8 cellular contexts compared by ENCODE assay signal in the genomic region with DNA sequence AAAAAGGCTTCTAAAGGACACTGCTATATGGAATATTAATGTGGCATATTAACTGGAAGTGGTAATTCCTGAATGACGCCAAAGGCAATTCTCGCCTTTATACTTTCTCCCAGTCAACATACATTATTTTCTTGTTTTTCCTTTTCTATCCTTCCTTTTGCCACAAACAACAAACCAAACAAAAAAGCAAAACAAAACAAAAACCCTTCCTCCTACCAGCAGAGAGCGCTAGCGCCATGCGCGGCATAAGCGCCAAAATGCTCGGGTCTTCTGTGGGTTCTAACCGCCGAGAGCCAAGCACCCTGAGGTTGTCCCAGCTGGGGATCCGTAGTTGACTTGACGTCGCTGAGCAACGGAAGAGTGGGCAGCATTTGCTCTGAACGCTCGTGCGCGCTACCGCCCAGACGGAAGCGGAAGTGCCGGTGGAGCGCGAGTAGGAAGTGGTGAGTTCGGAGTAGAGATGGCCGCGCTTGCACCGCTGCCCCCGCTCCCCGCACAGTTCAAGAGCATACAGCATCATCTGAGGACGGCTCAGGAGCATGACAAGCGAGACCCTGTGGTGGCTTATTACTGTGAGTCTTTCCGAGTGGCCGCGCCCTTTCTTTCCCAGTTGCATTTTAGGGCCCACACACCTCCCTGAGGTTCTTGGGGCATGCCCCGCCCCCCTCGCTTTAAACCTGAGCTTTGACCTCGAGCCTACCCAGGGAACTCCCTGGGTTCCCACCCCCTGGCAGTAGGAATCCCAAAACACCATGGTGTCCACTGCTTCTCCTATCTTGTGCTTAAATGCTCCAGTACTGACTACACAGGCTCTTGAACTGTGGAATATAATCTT. TPM values are rescaled to one million over a fixed set of nuclear protein-coding genes. Genes with fewer than 3 reads are reported as not detected.
A peak's percentile ranks its signal among the peaks of the same experiment; 100 is the strongest.
DNase-seq lines count a peak whose midpoint lies in the region; ATAC-seq and TF ChIP-seq lines count a peak whose summit lies in the region.

A gene (minus strand): TSS at position 295 of the 835 bp plus-strand sequence. CDS start 58,464 bp downstream, outside the sequence.
A gene with protein sequence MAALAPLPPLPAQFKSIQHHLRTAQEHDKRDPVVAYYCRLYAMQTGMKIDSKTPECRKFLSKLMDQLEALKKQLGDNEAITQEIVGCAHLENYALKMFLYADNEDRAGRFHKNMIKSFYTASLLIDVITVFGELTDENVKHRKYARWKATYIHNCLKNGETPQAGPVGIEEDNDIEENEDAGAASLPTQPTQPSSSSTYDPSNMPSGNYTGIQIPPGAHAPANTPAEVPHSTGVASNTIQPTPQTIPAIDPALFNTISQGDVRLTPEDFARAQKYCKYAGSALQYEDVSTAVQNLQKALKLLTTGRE (plus strand): TSS at position 436 of the 835 bp plus-strand sequence. CDS start 25 bp downstream, at position 461.

- peak within 1 kb of the TSS; percentile 97 for H3K4me3 Mint-ChIP-seq in chondrocyte (ENCODE audit: unreplicated experiment)

- H3K27me3 Mint-ChIP-seq in chondrocyte (ENCODE audit: low read depth) = no peaks in the 10 kb centered on the region

- no peaks in the 10 kb centered on the region for H3K9me3 Mint-ChIP-seq in chondrocyte (ENCODE audit: low read depth)

- TF ChIP-seq CTCF in chondrocyte (IDR thresholded peaks at IDR 0.05) = peak; percentile 100
- TF ChIP-seq CTCF in kidney epithelial cell (IDR thresholded peaks at IDR 0.05; ENCODE audit: insufficient read depth, low read length, poor library complexity, severe bottlenecking) = peak; percentile 85

- peak; percentile 100 for ATAC-seq in GM19035 (IDR thresholded peaks at IDR 0.05; ENCODE audit: unreplicated experiment)
- ATAC-seq in HG03354 (IDR thresholded peaks at IDR 0.05; ENCODE audit: poor library complexity, severe bottlenecking, unreplicated experiment) = peak; percentile 99

- H3K27ac Mint-ChIP-seq in chondrocyte (ENCODE audit: unreplicated experiment) = peak within 1 kb of the TSS; percentile 88

- no peaks in the 10 kb centered on the region for H3K36me3 ChIP-seq in kidney epithelial cell (ENCODE audit: control insufficient read depth, insufficient read depth, low read length)

- peaks cover 37% of the 10 kb centered on the region for H3K4me1 Mint-ChIP-seq in chondrocyte (ENCODE audit: low read depth)

- H3K27me3 ChIP-seq in kidney epithelial cell (ENCODE audit: control insufficient read depth, insufficient read depth, low read length) = no peaks in the 10 kb centered on the region

- peak within 1 kb of the TSS; percentile 97 for H3K4me3 ChIP-seq in kidney epithelial cell (ENCODE audit: low read depth, low read length)

- DNase-seq in Ammon's horn (ENCODE audit: low spot score) (peak; percentile 99), NCI-H446 (lab: John Stamatoyannopoulos, UW) (peak; percentile 93 to 97), chondrocyte (ENCODE audit: low spot score) (peak; percentile 98), kidney epithelial cell (ENCODE audit: low read depth) (peak; percentile 97)
- DNase-seq in activated CD4-positive, CD25-positive, alpha-beta regulatory T cell treated with anti-CD3 and anti-CD28 coated beads, Interleukin-2, amount 50 U/mL, for 72 hours = peak; percentile 93
- peak; percentile 92 to 93 for DNase-seq in stimulated activated CD4-positive, alpha-beta T cell treated with anti-CD3 and anti-CD28 coated beads, Interleukin-15, amount 100 ng/mL, for 48 hours (ENCODE audit: low read depth in 2 of 2)

- no peaks in the 10 kb centered on the region for H3K36me3 Mint-ChIP-seq in chondrocyte (ENCODE audit: low read depth)

RNA-seq across cellular contexts. Expression of the first gene that starts in this region (rescaled TPM):
- total RNA-seq in chondrocyte (not detected in 3 replicates), kidney epithelial cell (not detected in 2 replicates)

RNA-seq across cellular contexts. Expression of the second gene that starts in this region (rescaled TPM):
- total RNA-seq in chondrocyte = 35.9 to 44.5 TPM (median 39.3 TPM) in 3 replicates
- total RNA-seq in kidney epithelial cell = 49.9 and 54.4 TPM in 2 replicates

Comparison
In these comparisons a context has a peak if more than half of its experiments do, and no peak if none do; other contexts are left out.
1. Peak in every context shown above with its lines: DNase-seq, ATAC-seq and H3K4me3 ChIP-seq.